ENCODE assay signal across 16 cellular contexts in genomic region chr15:58886921-58887320, GRCh38. TPM values are rescaled to one million over a fixed set of nuclear protein-coding genes. Genes with fewer than 3 reads are reported as not detected.
DNase-seq lines count a peak whose midpoint lies in the region; ATAC-seq, FAIRE-seq and TF ChIP-seq lines count a peak whose summit lies in the region.
"Had no signal": no experiment of that assay in that cellular context is flagged by ENCODE, and none has a peak within 500 bp of the region (broad histone marks: within the 10 kb centered on the region; RNA-seq: fewer than 3 reads in every experiment).

No MANE protein-coding gene starts in this region.

- H3K79me1 ChIP-seq in neuronal stem cell (ENCODE audit: low read depth, low read length): no peaks in the 10 kb centered on the region

- H4K20me1 ChIP-seq in OCI-LY7 (ENCODE audit: insufficient read depth, low read length): no peaks in the 10 kb centered on the region
- peaks cover 9% of the 10 kb centered on the region for H4K20me1 ChIP-seq in astrocyte (ENCODE audit: insufficient read depth, low read length)

- no peak overlapping the region for H3K14ac ChIP-seq in neuronal stem cell (ENCODE audit: low read length)

- H3K27ac ChIP-seq in OCI-LY7 (ENCODE audit: low read depth, low read length, poor library complexity, severe bottlenecking) (no peak overlapping the region), astrocyte (ENCODE audit: low read depth, low read length) (no peak overlapping the region), neuronal stem cell (replicated peaks; ENCODE audit: low read length) (no peak overlapping the region)

- H2AFZ ChIP-seq in OCI-LY7 (ENCODE audit: low read length) (no peak overlapping the region), astrocyte (ENCODE audit: low read depth, low read length) (no peak overlapping the region), neuronal stem cell (ENCODE audit: low read length) (no peak overlapping the region)

- POLR2A ChIA-PET in OCI-LY7 (lab: Charles Lee): no interaction called here

- peaks cover 7% of the 10 kb centered on the region for H3K4me1 Mint-ChIP-seq in activated naive CD8-positive, alpha-beta T cell (ENCODE audit: low read depth)
- peaks cover 9% of the 10 kb centered on the region for H3K4me1 Mint-ChIP-seq in activated naive CD8-positive, alpha-beta T cell treated with anti-CD3 and anti-CD28 coated beads for 36 hours
- peaks cover 4% of the 10 kb centered on the region for H3K4me1 Mint-ChIP-seq in astrocyte (ENCODE audit: low read depth, unreplicated experiment)

- no peak overlapping the region for H3K4ac ChIP-seq in neuronal stem cell (ENCODE audit: low read length)

- H3K36me3 ChIP-seq in OCI-LY7 (ENCODE audit: insufficient read depth, low read length) (peaks cover 98% of the 10 kb centered on the region), astrocyte (ENCODE audit: insufficient read depth, low read length) (peaks cover 63% of the 10 kb centered on the region), neuronal stem cell (replicated peaks in 1 of 2; ENCODE audit: control insufficient read depth in 2 of 2, insufficient read depth in 2 of 2, low read length in 2 of 2) (peaks cover 31 to 99% of the 10 kb centered on the region in 2 donors)

- H3K27me3 ChIP-seq in astrocyte (ENCODE audit: insufficient read depth, low read length) (no peaks in the 10 kb centered on the region), neuronal stem cell (ENCODE audit: control insufficient read depth in 3 of 3, insufficient read depth in 3 of 3, low read depth in 1 of 3, low read length in 3 of 3) (no peaks in the 10 kb centered on the region)
- H3K27me3 ChIP-seq: BE2C had no signal

- DNase-seq in activated naive CD8-positive, alpha-beta T cell treated with anti-CD3 and anti-CD28 coated beads for 36 hours: no peak
- DNase-seq in OCI-LY7 (ENCODE audit: low spot score) (no peak), astrocyte (ENCODE audit: low read depth) (no peak), neuronal stem cell (ENCODE audit: low spot score) (no peak)
- no peak for DNase-seq in central memory CD4-positive, alpha-beta T cell
- DNase-seq: BE2C; CD8-positive, alpha-beta memory T cell; MM.1S; NCI-H1105 treated with DMSO at 0.1 percent for 48 hours; NCI-H187 treated with DMSO at 0.1 percent for 48 hours; NCI-H446; PC-3 had no signal

- H3K4me3 ChIP-seq in OCI-LY7 (ENCODE audit: low read depth, low read length, poor library complexity, severe bottlenecking): no peak overlapping the region
- no peak overlapping the region for H3K4me3 ChIP-seq in astrocyte (ENCODE audit: insufficient read depth, low read depth, low read length)
- no peak overlapping the region for H3K4me3 ChIP-seq in neuronal stem cell (ENCODE audit: low read length in 2 of 2)

- no peak overlapping the region for H4K91ac ChIP-seq in neuronal stem cell (ENCODE audit: low read depth, low read length, poor library complexity)

- H3K36me3 Mint-ChIP-seq in activated naive CD8-positive, alpha-beta T cell: peaks cover 31% of the 10 kb centered on the region
- peaks cover 54% of the 10 kb centered on the region for H3K36me3 Mint-ChIP-seq in activated naive CD8-positive, alpha-beta T cell treated with anti-CD3 and anti-CD28 coated beads for 36 hours
- H3K36me3 Mint-ChIP-seq in astrocyte (ENCODE audit: low read depth, unreplicated experiment): peaks cover 28% of the 10 kb centered on the region

- no peak overlapping the region for H2BK120ac ChIP-seq in neuronal stem cell (ENCODE audit: low read depth, low read length)

- CTCF ChIA-PET in OCI-LY7 (lab: Charles Lee; ENCODE audit: unreplicated experiment): no interaction called here

- no peak for ATAC-seq in GM19455 (IDR thresholded peaks at IDR 0.05; ENCODE audit: unreplicated experiment)
- ATAC-seq: PC-3, Right ventricle myocardium inferior had no signal

- H3K27ac Mint-ChIP-seq in activated naive CD8-positive, alpha-beta T cell: peak overlapping the region; percentile 46
- H3K27ac Mint-ChIP-seq in activated naive CD8-positive, alpha-beta T cell treated with anti-CD3 and anti-CD28 coated beads for 36 hours: no peak overlapping the region
- peak overlapping the region; percentile 1 for H3K27ac Mint-ChIP-seq in astrocyte (ENCODE audit: unreplicated experiment)

- no peak for TF ChIP-seq CTCF in OCI-LY7 (conservative IDR thresholded peaks at IDR 0.05; ENCODE audit: low read length)
- TF ChIP-seq CTCF in astrocyte (IDR thresholded peaks at IDR 0.05; ENCODE audit: insufficient read depth, low read depth, low read length): no peak

- no peak overlapping the region for H3K4me3 Mint-ChIP-seq in activated naive CD8-positive, alpha-beta T cell
- H3K4me3 Mint-ChIP-seq in activated naive CD8-positive, alpha-beta T cell treated with anti-CD3 and anti-CD28 coated beads for 36 hours: no peak overlapping the region
- H3K4me3 Mint-ChIP-seq in astrocyte (ENCODE audit: unreplicated experiment): no peak overlapping the region
- H3K4me3 Mint-ChIP-seq: CD8-positive, alpha-beta memory T cell had no signal

- FAIRE-seq in astrocyte (lab: Jason Lieb, UNC): no peak
- FAIRE-seq: H1 had no signal

- no peaks in the 10 kb centered on the region for H3K9me3 Mint-ChIP-seq in activated naive CD8-positive, alpha-beta T cell (ENCODE audit: low read depth)
- H3K9me3 Mint-ChIP-seq in activated naive CD8-positive, alpha-beta T cell treated with anti-CD3 and anti-CD28 coated beads for 36 hours: no peaks in the 10 kb centered on the region
- H3K9me3 Mint-ChIP-seq in astrocyte (ENCODE audit: unreplicated experiment): no peaks in the 10 kb centered on the region
- H3K9me3 Mint-ChIP-seq: CD8-positive, alpha-beta memory T cell had no signal

- H4K8ac ChIP-seq in neuronal stem cell (ENCODE audit: low read depth, low read length): no peak overlapping the region

- no peaks in the 10 kb centered on the region for H3K79me2 ChIP-seq in OCI-LY7 (ENCODE audit: insufficient read depth, low read depth, low read length)
- no peaks in the 10 kb centered on the region for H3K79me2 ChIP-seq in astrocyte (ENCODE audit: insufficient read depth, low read length)

- intact Hi-C loops in OCI-LY7 (cut with micrococcal nuclease; ENCODE audit: unreplicated experiment): no loop called here

- H3K9me3 ChIP-seq in OCI-LY7 (ENCODE audit: low read length): no peaks in the 10 kb centered on the region
- no peaks in the 10 kb centered on the region for H3K9me3 ChIP-seq in astrocyte (ENCODE audit: insufficient read depth, low read depth, low read length)
- H3K9me3 ChIP-seq in neuronal stem cell (replicated peaks in 1 of 2; ENCODE audit: control insufficient read depth in 2 of 2, insufficient read depth in 1 of 2, low read depth in 1 of 2, low read length in 2 of 2): no peaks in the 10 kb centered on the region
- H3K9me3 ChIP-seq: BE2C had no signal

- H3K4me1 ChIP-seq in OCI-LY7 (ENCODE audit: insufficient read depth, low read length, poor library complexity, severe bottlenecking): no peaks in the 10 kb centered on the region
- no peaks in the 10 kb centered on the region for H3K4me1 ChIP-seq in astrocyte (ENCODE audit: insufficient read depth, low read length)
- H3K4me1 ChIP-seq in neuronal stem cell (ENCODE audit: control insufficient read depth in 2 of 2, insufficient read depth in 1 of 2, low read depth in 1 of 2, low read length in 2 of 2): no peaks in the 10 kb centered on the region
- H3K4me1 ChIP-seq: BE2C had no signal

- H3K27me3 Mint-ChIP-seq in activated naive CD8-positive, alpha-beta T cell: no peaks in the 10 kb centered on the region
- H3K27me3 Mint-ChIP-seq in activated naive CD8-positive, alpha-beta T cell treated with anti-CD3 and anti-CD28 coated beads for 36 hours: no peaks in the 10 kb centered on the region
- H3K27me3 Mint-ChIP-seq in astrocyte (ENCODE audit: low read depth, unreplicated experiment): no peaks in the 10 kb centered on the region
- H3K27me3 Mint-ChIP-seq: CD8-positive, alpha-beta memory T cell had no signal

- no peaks in the 10 kb centered on the region for H3K9me2 ChIP-seq in OCI-LY7 (ENCODE audit: insufficient read depth, low read length)

- H2AK5ac ChIP-seq in neuronal stem cell (ENCODE audit: low read depth, low read length): no peak overlapping the region

- no peak overlapping the region for H2BK12ac ChIP-seq in neuronal stem cell (ENCODE audit: low read length)

- no peak overlapping the region for H2BK15ac ChIP-seq in neuronal stem cell (ENCODE audit: low read length)

- no peak overlapping the region for H3K18ac ChIP-seq in neuronal stem cell (ENCODE audit: low read length)

- no peak overlapping the region for H2BK5ac ChIP-seq in neuronal stem cell (ENCODE audit: low read length)

- H3K23ac ChIP-seq in neuronal stem cell (ENCODE audit: low read depth, low read length, poor library complexity): peak overlapping the region; percentile 44

- no peak overlapping the region for H3K4me2 ChIP-seq in OCI-LY7 (ENCODE audit: low read length)
- H3K4me2 ChIP-seq in astrocyte (ENCODE audit: low read length): no peak overlapping the region
- H3K4me2 ChIP-seq in neuronal stem cell (ENCODE audit: insufficient read depth, low read length, poor library complexity, severe bottlenecking): no peak overlapping the region

- TSS peak; percentile 29 for BruUV-seq in OCI-LY7 (replicated peaks; lab: Mats Ljungman, UMichigan)

- H3K9ac ChIP-seq in astrocyte (ENCODE audit: low read length) (no peak overlapping the region), neuronal stem cell (ENCODE audit: low read depth, low read length, poor library complexity) (peak overlapping the region; percentile 51)

- no CpG with 5 or more reads among the region's 12 CpGs for WGBS in neuronal stem cell (ENCODE audit: extremely low coverage in 2 of 2, insufficient read length in 2 of 2, insufficient replicate concordance in 1 of 2), 2 donors

RNA-seq across cellular contexts. Expression of gene SLTM, which starts 46.6 kb away (rescaled TPM):
- total RNA-seq in activated naive CD8-positive, alpha-beta T cell treated with anti-CD3 and anti-CD28 coated beads for 36 hours: 100 to 1,000 TPM in 1 of 2 experiments, 10 to 100 TPM in 1; 93.1 to 103 TPM
- total RNA-seq in OCI-LY7 (2014; rRNA removed; shearing (Covaris generic)): 103 and 158 TPM in 2 replicates
- total RNA-seq in OCI-LY7 (2022) (121 and 129 TPM in 2 replicates), astrocyte (52.4 and 68.2 TPM in 2 replicates)
- 69.6 TPM for polyA plus RNA-seq in neuronal stem cell (2013, experiment 1 of 2)
- 71.1 TPM for polyA plus RNA-seq in neuronal stem cell (2013, experiment 2 of 2)
